18 cellular contexts compared by ENCODE assay signal in the genomic region with DNA sequence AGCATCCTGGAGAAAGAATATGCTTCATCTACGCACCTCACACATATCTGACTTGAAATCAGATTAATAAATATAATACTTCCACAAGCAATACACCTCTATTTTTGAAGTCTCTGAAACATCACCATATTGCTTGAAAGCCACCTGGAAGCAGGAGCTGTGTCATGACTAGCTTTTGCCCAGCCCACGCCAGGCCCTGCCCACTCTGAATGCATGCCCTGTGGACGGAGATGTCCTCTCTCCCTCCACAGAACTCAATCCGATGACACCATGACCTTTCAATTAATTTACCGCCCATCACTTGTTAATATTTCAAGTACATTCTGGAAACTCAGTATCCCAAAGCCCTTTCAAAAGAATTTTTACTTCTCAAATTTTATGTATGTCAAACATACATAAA.
"Had no signal": no experiment of that assay in that cellular context is flagged by ENCODE, and none has a peak within 500 bp of the region (broad histone marks: within the 10 kb centered on the region; RNA-seq: fewer than 3 reads in every experiment).

No MANE protein-coding gene starts in this region.

- DNase-seq: activated CD4-positive, alpha-beta T cell treated with anti-CD3 and anti-CD28 coated beads for 4 hours; activated CD8-positive, alpha-beta memory T cell treated with anti-CD3 and anti-CD28 coated beads, Interleukin-2, amount 50 U/mL, for 4 hours; activated CD8-positive, alpha-beta T cell treated with anti-CD3 and anti-CD28 coated beads for 36 hours; activated gamma-delta T cell treated with Interleukin-2 at 50 U/mL for 16 hours; activated naive CD4-positive, alpha-beta T cell treated with anti-CD3 and anti-CD28 coated beads, Interleukin-2, amount 10 ng/mL, durations not matched to agents 7 days and 5 days; activated naive CD8-positive, alpha-beta T cell treated with anti-CD3 and anti-CD28 coated beads for 36 hours; activated T-cell treated with anti-CD3 and anti-CD28 coated beads, Interleukin-2, amount 50 U/mL, for 72 hours; anterior cingulate cortex; Karpas-422; NCI-H1105 treated with DMSO at 0.1 percent for 48 hours; NCI-H1436 treated with DMSO at 0.1 percent for 48 hours; NCI-H187; NCI-H2081; NCI-H446; NCI-H524; PC-3; SHP77 treated with DMSO at 0.1 percent for 48 hours had no signal

- ATAC-seq: activated CD4-positive, CD25-positive, alpha-beta regulatory T cell treated with anti-CD3 and anti-CD28 coated beads, Interleukin-2, amount 50 U/mL, for 24 hours; activated CD8-positive, alpha-beta T cell treated with anti-CD3 and anti-CD28 coated beads for 36 hours; activated T-cell treated with anti-CD3 and anti-CD28 coated beads, Interleukin-2, amount 50 U/mL, for 72 hours; PC-3 had no signal
